ENCODE assay signal across 3 cellular contexts in genomic region chr16:21649819-21650406, GRCh38. TPM values are rescaled to one million over a fixed set of nuclear protein-coding genes. Genes with fewer than 3 reads are reported as not detected.
"Had no signal": no experiment of that assay in that cellular context is flagged by ENCODE, and none has a peak within 500 bp of the region (broad histone marks: within the 10 kb centered on the region; RNA-seq: fewer than 3 reads in every experiment).

No MANE protein-coding gene starts in this region.

RNA-seq across cellular contexts. Expression of gene IGSF6, which starts 2.5 kb away (rescaled TPM):
- total RNA-seq: M059J, SJSA1 had no signal

RNA-seq across cellular contexts. Expression of gene OTOA, which starts 13.9 kb away (rescaled TPM):
- total RNA-seq: M059J, Right ventricle myocardium superior, SJSA1 had no signal
